Comparison of ENCODE assay signal across 9 cellular contexts in genomic region chr13:37290691-37291090, GRCh38.
"Had no signal": no experiment of that assay in that cellular context is flagged by ENCODE, and none has a peak within 500 bp of the region (broad histone marks: within the 10 kb centered on the region; RNA-seq: fewer than 3 reads in every experiment).

No MANE protein-coding gene starts in this region.

- FAIRE-seq: HepG2, HTR-8/SVneo, K562 had no signal

- H3K27me3 Mint-ChIP-seq: IgD-negative memory B cell had no signal

- H3K27ac Mint-ChIP-seq: IgD-negative memory B cell had no signal

- H3K4me3 ChIP-seq: K562 had no signal

- H3K4me1 Mint-ChIP-seq: IgD-negative memory B cell had no signal

- H3K4me2 ChIP-seq: KMS-11 had no signal

- H3K27ac ChIP-seq: HL-60, KMS-11 had no signal

- ATAC-seq: HepG2, K562 had no signal

- H3K4me3 Mint-ChIP-seq: IgD-negative memory B cell had no signal

- H3K9ac ChIP-seq: KMS-11 had no signal

- DNase-seq: IMR-90, KBM-7, KG1 had no signal
